ENCODE assay signal across 22 cellular contexts in the genomic region with DNA sequence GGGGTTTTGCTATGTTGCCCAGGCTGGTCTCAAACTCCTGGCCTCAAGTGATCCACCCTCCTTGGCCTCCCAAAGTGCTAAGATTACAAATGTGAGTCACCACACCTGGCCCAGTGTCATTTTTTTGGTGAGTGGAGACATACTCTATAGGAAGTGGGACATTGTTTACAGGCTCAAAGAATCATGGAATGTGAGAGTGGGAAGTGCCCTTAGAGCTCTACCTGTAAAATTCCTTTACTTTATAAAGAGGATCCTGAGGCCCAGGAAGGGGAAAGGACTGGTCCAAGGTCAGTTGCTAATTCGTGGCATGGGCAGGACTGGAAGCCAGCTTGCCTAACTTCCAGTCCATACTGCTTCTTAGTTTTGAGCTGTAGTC.
"Had no signal": no experiment of that assay in that cellular context is flagged by ENCODE, and none has a peak within 500 bp of the region (broad histone marks: within the 10 kb centered on the region; RNA-seq: fewer than 3 reads in every experiment).

No MANE protein-coding gene starts in this region.

- DNase-seq: activated CD4-positive, alpha-beta T cell treated with anti-CD3 and anti-CD28 coated beads for 1 hour; activated CD4-positive, alpha-beta T cell treated with anti-CD3 and anti-CD28 coated beads, Interleukin-2, amount 50 U/mL, for 1 hour; activated CD8-positive, alpha-beta T cell treated with anti-CD3 and anti-CD28 coated beads, Interleukin-2, amount 10 ng/mL, durations not matched to agents 7 days and 5 days; activated gamma-delta T cell treated with Interleukin-2 at 50 U/mL for 16 hours; activated T-cell treated with anti-CD3 and anti-CD28 coated beads, Interleukin-2, amount 50 U/mL, for 1 hour; body of pancreas; caudate nucleus; effector CD8-positive, alpha-beta T cell; foreskin melanocyte; kidney glomerular epithelial cell; mesenchymal stem cell; mucosa of descending colon; stimulated activated CD4-positive, alpha-beta T cell treated with anti-CD3 and anti-CD28 coated beads, Interleukin-4, amount 100 ng/mL, for 1 hour; stimulated activated naive CD4-positive, alpha-beta T cell; T-helper 1 cell had no signal

- H3K4me2 ChIP-seq: hepatocyte had no signal

- H3K4me3 Mint-ChIP-seq: activated CD8-positive, alpha-beta T cell treated with anti-CD3 and anti-CD28 coated beads, Interleukin-2, amount 10 ng/mL, durations not matched to agents 7 days and 5 days; activated naive CD4-positive, alpha-beta T cell treated with anti-CD3 and anti-CD28 coated beads, Interleukin-2, amount 50 U/mL, for 24 hours; dendritic cell treated with granulocyte-macrophage colony-stimulating factor and Interleukin-4, amounts not matched to agents 40 ng/mL and 50 ng/mL, for 4 days; neural crest cell had no signal

- H3K27ac ChIP-seq: body of pancreas, hepatocyte, thoracic aorta, upper lobe of left lung had no signal

- H3K4me3 ChIP-seq: body of pancreas, hepatocyte, mucosa of descending colon, thoracic aorta, upper lobe of left lung had no signal

- H3K27ac Mint-ChIP-seq: activated CD8-positive, alpha-beta T cell treated with anti-CD3 and anti-CD28 coated beads, Interleukin-2, amount 10 ng/mL, durations not matched to agents 7 days and 5 days; activated naive CD4-positive, alpha-beta T cell treated with anti-CD3 and anti-CD28 coated beads, Interleukin-2, amount 50 U/mL, for 24 hours; dendritic cell treated with granulocyte-macrophage colony-stimulating factor and Interleukin-4, amounts not matched to agents 40 ng/mL and 50 ng/mL, for 4 days; progenitor cell of endocrine pancreas had no signal

- ATAC-seq: activated CD8-positive, alpha-beta T cell treated with anti-CD3 and anti-CD28 coated beads, Interleukin-2, amount 10 ng/mL, durations not matched to agents 7 days and 5 days; body of pancreas; mucosa of descending colon had no signal

- H2AFZ ChIP-seq: hepatocyte had no signal

- H3K27me3 ChIP-seq: body of pancreas, hepatocyte, upper lobe of left lung had no signal

- H3K9me3 ChIP-seq: body of pancreas, mucosa of descending colon, thoracic aorta, upper lobe of left lung had no signal

- H3K4me1 ChIP-seq: body of pancreas, upper lobe of left lung had no signal

- H3K36me3 ChIP-seq: thoracic aorta, upper lobe of left lung had no signal

- H3K4me1 Mint-ChIP-seq: activated naive CD4-positive, alpha-beta T cell treated with anti-CD3 and anti-CD28 coated beads, Interleukin-2, amount 50 U/mL, for 24 hours had no signal

- H3K79me2 ChIP-seq: hepatocyte had no signal

- H3K9me3 Mint-ChIP-seq: activated naive CD4-positive, alpha-beta T cell treated with anti-CD3 and anti-CD28 coated beads, Interleukin-2, amount 50 U/mL, for 24 hours; dendritic cell treated with granulocyte-macrophage colony-stimulating factor and Interleukin-4, amounts not matched to agents 40 ng/mL and 50 ng/mL, for 4 days; neural crest cell had no signal

- H3K36me3 Mint-ChIP-seq: activated naive CD4-positive, alpha-beta T cell treated with anti-CD3 and anti-CD28 coated beads, Interleukin-2, amount 50 U/mL, for 24 hours had no signal
